2 cellular contexts compared by ENCODE assay signal in the genomic region with DNA sequence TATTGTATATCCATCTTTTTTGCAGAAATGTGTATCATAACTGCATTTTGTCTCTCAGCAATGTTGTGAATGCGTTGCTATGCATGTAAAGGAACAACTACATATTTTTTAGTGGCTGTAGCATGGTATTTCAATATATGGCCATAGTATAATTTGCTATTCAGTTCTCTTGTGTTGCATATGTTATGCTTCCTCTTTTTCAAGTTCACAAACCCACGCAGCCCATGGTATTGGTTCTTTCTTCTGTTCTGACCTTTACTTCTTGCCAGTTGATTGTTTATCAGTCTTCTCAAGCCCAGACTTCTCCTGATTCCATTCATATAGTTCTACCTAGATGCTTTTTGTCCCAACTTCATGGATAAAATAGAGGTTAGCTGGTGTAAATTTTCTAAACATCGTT.
TF ChIP-seq lines count a peak whose summit lies in the region.

No MANE protein-coding gene starts in this region.

TF ChIP-seq in GM12891, 5 proteins besides CTCF, POLR2A, EP300 and RAD21 (continued from another document):
- TF ChIP-seq TAF1 (IDR thresholded peaks at IDR 0.05; ENCODE audit: low read depth, low read length) (no peak), SPI1 (IDR thresholded peaks at IDR 0.05; ENCODE audit: low read depth, low read length) (no peak), PAX5 (IDR thresholded peaks at IDR 0.05; ENCODE audit: insufficient read depth, low read length, severe bottlenecking) (no peak)
TF ChIP-seq in GM12891: peak in this region for 0.

TF ChIP-seq in SK-N-SH, 30 proteins besides CTCF, POLR2A, EP300 and RAD21 (continued from another document):
- TF ChIP-seq IRF3 (IDR thresholded peaks at IDR 0.05; ENCODE audit: low read depth, low read length) (no peak), TCF12 (IDR thresholded peaks at IDR 0.05) (no peak), MEF2A (IDR thresholded peaks at IDR 0.05; ENCODE audit: borderline replicate concordance, low read depth) (no peak), FOSL2 (IDR thresholded peaks at IDR 0.05; ENCODE audit: borderline replicate concordance, low read depth) (no peak), POLR2AphosphoS5 (IDR thresholded peaks at IDR 0.05; ENCODE audit: low read depth, low read length) (no peak), FOXJ3 (CRISPR knock-in tag; IDR thresholded peaks at IDR 0.05) (no peak), TEAD4 (IDR thresholded peaks at IDR 0.05; ENCODE audit: borderline replicate concordance, insufficient read depth) (no peak), NRF1 (IDR thresholded peaks at IDR 0.05; ENCODE audit: low read depth, low read length) (no peak), ELF1 (IDR thresholded peaks at IDR 0.05) (no peak)
- TF ChIP-seq, protein P1, sequence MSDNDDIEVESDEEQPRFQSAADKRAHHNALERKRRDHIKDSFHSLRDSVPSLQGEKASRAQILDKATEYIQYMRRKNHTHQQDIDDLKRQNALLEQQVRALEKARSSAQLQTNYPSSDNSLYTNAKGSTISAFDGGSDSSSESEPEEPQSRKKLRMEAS (IDR thresholded peaks at IDR 0.05; ENCODE audit: low read depth) = no peak
- TF ChIP-seq, protein P2, sequence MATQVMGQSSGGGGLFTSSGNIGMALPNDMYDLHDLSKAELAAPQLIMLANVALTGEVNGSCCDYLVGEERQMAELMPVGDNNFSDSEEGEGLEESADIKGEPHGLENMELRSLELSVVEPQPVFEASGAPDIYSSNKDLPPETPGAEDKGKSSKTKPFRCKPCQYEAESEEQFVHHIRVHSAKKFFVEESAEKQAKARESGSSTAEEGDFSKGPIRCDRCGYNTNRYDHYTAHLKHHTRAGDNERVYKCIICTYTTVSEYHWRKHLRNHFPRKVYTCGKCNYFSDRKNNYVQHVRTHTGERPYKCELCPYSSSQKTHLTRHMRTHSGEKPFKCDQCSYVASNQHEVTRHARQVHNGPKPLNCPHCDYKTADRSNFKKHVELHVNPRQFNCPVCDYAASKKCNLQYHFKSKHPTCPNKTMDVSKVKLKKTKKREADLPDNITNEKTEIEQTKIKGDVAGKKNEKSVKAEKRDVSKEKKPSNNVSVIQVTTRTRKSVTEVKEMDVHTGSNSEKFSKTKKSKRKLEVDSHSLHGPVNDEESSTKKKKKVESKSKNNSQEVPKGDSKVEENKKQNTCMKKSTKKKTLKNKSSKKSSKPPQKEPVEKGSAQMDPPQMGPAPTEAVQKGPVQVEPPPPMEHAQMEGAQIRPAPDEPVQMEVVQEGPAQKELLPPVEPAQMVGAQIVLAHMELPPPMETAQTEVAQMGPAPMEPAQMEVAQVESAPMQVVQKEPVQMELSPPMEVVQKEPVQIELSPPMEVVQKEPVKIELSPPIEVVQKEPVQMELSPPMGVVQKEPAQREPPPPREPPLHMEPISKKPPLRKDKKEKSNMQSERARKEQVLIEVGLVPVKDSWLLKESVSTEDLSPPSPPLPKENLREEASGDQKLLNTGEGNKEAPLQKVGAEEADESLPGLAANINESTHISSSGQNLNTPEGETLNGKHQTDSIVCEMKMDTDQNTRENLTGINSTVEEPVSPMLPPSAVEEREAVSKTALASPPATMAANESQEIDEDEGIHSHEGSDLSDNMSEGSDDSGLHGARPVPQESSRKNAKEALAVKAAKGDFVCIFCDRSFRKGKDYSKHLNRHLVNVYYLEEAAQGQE (IDR thresholded peaks at IDR 0.05; ENCODE audit: low read depth, low read length) = no peak
